Comparison of ENCODE assay signal across 8 cellular contexts in genomic region chr5:52948418-52949076, GRCh38. TPM values are rescaled to one million over a fixed set of nuclear protein-coding genes. Genes with fewer than 3 reads are reported as not detected.
DNase-seq lines count a peak whose midpoint lies in the region; ATAC-seq and TF ChIP-seq lines count a peak whose summit lies in the region.

No MANE protein-coding gene starts in this region.

- H3K36me3 Mint-ChIP-seq in memory B cell: no peaks in the 10 kb centered on the region

- H3K9me3 Mint-ChIP-seq in memory B cell: no peaks in the 10 kb centered on the region

- TF ChIP-seq CTCF in C4-2B (conservative IDR thresholded peaks at IDR 0.05): peak; percentile 93

- peaks cover 4% of the 10 kb centered on the region for H3K27me3 Mint-ChIP-seq in memory B cell

- ATAC-seq in GM19043 (IDR thresholded peaks at IDR 0.05; ENCODE audit: low read depth, unreplicated experiment) (peak; percentile 99), HG03175 (IDR thresholded peaks at IDR 0.05; ENCODE audit: unreplicated experiment) (peak; percentile 100), memory B cell (ENCODE audit: low read depth) (peak; percentile 92)

- no peak overlapping the region for H3K4me3 Mint-ChIP-seq in memory B cell

- H3K27ac ChIP-seq in C4-2B: no peak overlapping the region

- peaks cover 4% of the 10 kb centered on the region for H3K4me1 Mint-ChIP-seq in memory B cell

- peak; percentile 56 for DNase-seq in NCI-H345 treated with DMSO at 0.1 percent for 48 hours (lab: John Stamatoyannopoulos, UW; ENCODE audit: unreplicated experiment)
- peak; percentile 72 for DNase-seq in activated CD4-positive, alpha-beta T cell treated with anti-CD3 and anti-CD28 coated beads for 48 hours
- peak; percentile 77 to 90 for DNase-seq in dermis microvascular lymphatic vessel endothelial cell (ENCODE audit: low read depth in 2 of 2)
- peak in 1 of 2 donors; percentile 20 for DNase-seq in memory B cell (ENCODE audit: low spot score in 2 of 2)
- DNase-seq in stimulated activated CD8-positive, alpha-beta memory T cell treated with anti-CD3 and anti-CD28 coated beads, Interleukin-2, amount 100 ng/mL, for 48 hours (ENCODE audit: low read depth in 2 of 2): peak; percentile 4 to 33

- H3K27ac Mint-ChIP-seq in memory B cell: no peak overlapping the region

RNA-seq across cellular contexts. Expression of gene ITGA2, which starts 40.6 kb away (rescaled TPM):
- total RNA-seq in dermis microvascular lymphatic vessel endothelial cell: 38.4 and 63.5 TPM in 2 replicates
